Comparison of ENCODE assay signal across 11 cellular contexts in genomic region chr3:129558772-129559564, GRCh38. TPM values are rescaled to one million over a fixed set of nuclear protein-coding genes. Genes with fewer than 3 reads are reported as not detected.
DNase-seq lines count a peak whose midpoint lies in the region; ATAC-seq and TF ChIP-seq lines count a peak whose summit lies in the region.
"Had no signal": no experiment of that assay in that cellular context is flagged by ENCODE, and none has a peak within 500 bp of the region (broad histone marks: within the 10 kb centered on the region; RNA-seq: fewer than 3 reads in every experiment).

No MANE protein-coding gene starts in this region.

- H3K27me3 ChIP-seq in left ventricle myocardium inferior (ENCODE audit: low read depth): no peaks in the 10 kb centered on the region
- H3K27me3 ChIP-seq in upper lobe of right lung: no peaks in the 10 kb centered on the region
- H3K27me3 ChIP-seq in foreskin keratinocyte: peaks cover 7% of the 10 kb centered on the region

- no peak for TF ChIP-seq CTCF in left ventricle myocardium inferior (IDR thresholded peaks at IDR 0.05; ENCODE audit: borderline replicate concordance)
- no peak for TF ChIP-seq CTCF in upper lobe of right lung (IDR thresholded peaks at IDR 0.05)
- no peak for TF ChIP-seq CTCF in foreskin keratinocyte (conservative IDR thresholded peaks at IDR 0.05)

- peak overlapping the region; percentile 93 for H3K27ac ChIP-seq in left ventricle myocardium inferior (replicated peaks)
- peak overlapping the region; percentile 55 for H3K27ac ChIP-seq in upper lobe of right lung
- H3K27ac ChIP-seq in foreskin keratinocyte: no peak overlapping the region
- H3K27ac ChIP-seq: C4-2B had no signal

- H3K4me3 ChIP-seq in left ventricle myocardium inferior (no peak overlapping the region), upper lobe of right lung (no peak overlapping the region)

- peaks cover 63% of the 10 kb centered on the region for H3K36me3 ChIP-seq in left ventricle myocardium inferior
- H3K36me3 ChIP-seq in upper lobe of right lung: peaks cover 88% of the 10 kb centered on the region

- H3K4me1 ChIP-seq in left ventricle myocardium inferior: peaks cover 99% of the 10 kb centered on the region
- H3K4me1 ChIP-seq in upper lobe of right lung: peaks cover 67% of the 10 kb centered on the region
- H3K4me1 ChIP-seq in foreskin keratinocyte: peaks cover 5% of the 10 kb centered on the region

- H3K9me3 ChIP-seq in left ventricle myocardium inferior (replicated peaks) (no peaks in the 10 kb centered on the region), upper lobe of right lung (no peaks in the 10 kb centered on the region)

- DNase-seq in left ventricle myocardium inferior: no peak
- no peak for DNase-seq in left ventricle myocardium superior
- peak; percentile 34 for DNase-seq in SKM-1 treated with dmso at 0.1 percent for 144 hours (lab: John Stamatoyannopoulos, UW; ENCODE audit: unreplicated experiment)
- DNase-seq in hepatic stellate cell (ENCODE audit: low spot score): peak; percentile 94
- DNase-seq in upper lobe of right lung: no peak
- DNase-seq in stimulated activated naive CD4-positive, alpha-beta T cell (lab: John Stamatoyannopoulos, UW): no peak
- no peak for DNase-seq in foreskin keratinocyte
- DNase-seq in DMS153 (lab: John Stamatoyannopoulos, UW): no peak

- ATAC-seq in left ventricle myocardium superior: no peak
- ATAC-seq in upper lobe of right lung: no peak
- no peak for ATAC-seq in foreskin keratinocyte

- intact Hi-C loops in left ventricle myocardium inferior (cut with micrococcal nuclease): loop anchor here (10.0 kb wide), 1 partner anchor 54 kb away; no protein-coding TSS in a partner anchor
- intact Hi-C loops in left ventricle myocardium superior (cut with micrococcal nuclease): no loop called here
- intact Hi-C loops in upper lobe of right lung (cut with DNase I): no loop called here

RNA-seq across cellular contexts. Expression of gene H1-8, which starts 16.0 kb away (rescaled TPM):
- total RNA-seq in left ventricle myocardium inferior (not detected), left ventricle myocardium superior (not detected), upper lobe of right lung (not detected), foreskin keratinocyte (not detected in 2 replicates)
- not detected in 2 replicates for polyA plus RNA-seq in foreskin keratinocyte
- total RNA-seq: liver; T-helper 1 cell treated with Interleukin-12 subunit alpha and Interleukin-12 subunit beta and Interleukin-4 antibody, amounts not matched to agents 30 ng/mL and 1 ng/mL, for 36 hours had no signal
- polyA plus RNA-seq: liver had no signal

RNA-seq across cellular contexts. Expression of gene RHO, which starts 30.5 kb away (rescaled TPM):
- total RNA-seq in left ventricle myocardium inferior (not detected), left ventricle myocardium superior (not detected), upper lobe of right lung (not detected), foreskin keratinocyte (not detected in 2 replicates)
- polyA plus RNA-seq in foreskin keratinocyte: not detected in 2 replicates
- total RNA-seq: liver; T-helper 1 cell treated with Interleukin-12 subunit alpha and Interleukin-12 subunit beta and Interleukin-4 antibody, amounts not matched to agents 30 ng/mL and 1 ng/mL, for 36 hours had no signal
- polyA plus RNA-seq: liver had no signal

RNA-seq across cellular contexts. Expression of gene PLXND1, which starts 47.5 kb away (rescaled TPM):
- total RNA-seq in left ventricle myocardium inferior (45.5 TPM), left ventricle myocardium superior (56.6 TPM), upper lobe of right lung (284 TPM), foreskin keratinocyte (1.8 and 3.1 TPM in 2 replicates)
- 1.3 and 2.5 TPM in 2 replicates for polyA plus RNA-seq in foreskin keratinocyte

Comparison
In these comparisons a context has a peak if more than half of its experiments do, and no peak if none do; other contexts are left out.
1. DNase-seq: peak in SKM-1 treated with dmso at 0.1 percent for 144 hours (single experiment) and hepatic stellate cell (single experiment); none in left ventricle myocardium inferior (single experiment), left ventricle myocardium superior (single experiment), upper lobe of right lung (single experiment), stimulated activated naive CD4-positive, alpha-beta T cell (0 of 6), foreskin keratinocyte (0 of 2) and DMS153 (single experiment).
2. RNA of gene PLXND1, which starts 47.5 kb away (total RNA-seq): 284 TPM in upper lobe of right lung (single experiment), 56.6 TPM in left ventricle myocardium superior (single experiment) and 45.5 TPM in left ventricle myocardium inferior (single experiment); 1.8 to 3.1 TPM in foreskin keratinocyte; every median in the first group is over 10 times any median in the second.